ENCODE assay signal across 27 cellular contexts in the genomic region with DNA sequence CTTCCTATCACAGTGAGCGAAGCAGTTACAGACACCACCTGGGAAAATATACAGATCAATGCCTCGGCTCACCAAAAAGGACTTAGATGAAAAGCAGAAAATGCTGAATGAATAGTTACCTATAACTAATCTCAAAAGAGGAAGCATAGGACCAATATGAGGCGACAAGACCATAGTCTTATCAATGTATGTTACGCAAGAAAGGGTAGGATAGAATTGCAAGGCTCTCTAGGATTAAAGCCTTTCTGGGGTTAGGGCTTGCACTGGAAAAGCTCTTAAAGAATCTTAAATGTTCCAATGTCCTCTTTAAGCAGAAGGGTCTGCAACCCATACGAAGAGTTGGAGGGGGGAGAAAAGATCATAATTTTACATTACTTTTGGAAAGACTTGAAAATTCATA.
"Had no signal": no experiment of that assay in that cellular context is flagged by ENCODE, and none has a peak within 500 bp of the region (broad histone marks: within the 10 kb centered on the region; RNA-seq: fewer than 3 reads in every experiment).

No MANE protein-coding gene starts in this region.

- H3K4me3 ChIP-seq: coronary artery, dorsolateral prefrontal cortex had no signal

- DNase-seq: activated CD4-positive, alpha-beta memory T cell treated with anti-CD3 and anti-CD28 coated beads for 36 hours; activated CD4-positive, alpha-beta T cell treated with anti-CD3 and anti-CD28 coated beads for 36 hours; activated CD4-positive, alpha-beta T cell treated with anti-CD3 and anti-CD28 coated beads, Interleukin-2, amount 10 ng/mL, durations not matched to agents 24 days and 14 days; activated CD4-positive, CD25-positive, alpha-beta regulatory T cell treated with anti-CD3 and anti-CD28 coated beads, Interleukin-2, amount 50 U/mL, for 72 hours; activated CD8-positive, alpha-beta memory T cell treated with anti-CD3 and anti-CD28 coated beads, Interleukin-2, amount 10 ng/mL, durations not matched to agents 7 days and 5 days; activated CD8-positive, alpha-beta memory T cell treated with anti-CD3 and anti-CD28 coated beads, Interleukin-2, amount 50 U/mL, for 4 hours; activated CD8-positive, alpha-beta T cell treated with anti-CD3 and anti-CD28 coated beads, Interleukin-2, amount 10 ng/mL, durations not matched to agents 7 days and 5 days; activated effector memory CD4-positive, alpha-beta T cell treated with Interleukin-2 at 50 U/mL for 16 hours; activated gamma-delta T cell treated with Interleukin-2 at 50 U/mL for 16 hours; activated naive CD4-positive, alpha-beta T cell treated with anti-CD3 and anti-CD28 coated beads, Interleukin-2, amount 50 U/mL, for 16 hours; activated naive CD4-positive, alpha-beta T cell treated with Interleukin-2 at 50 U/mL for 16 hours; activated T-cell treated with anti-CD3 and anti-CD28 coated beads, Interleukin-2, amount 50 U/mL, for 4 hours; amniotic stem cell; anterior cingulate cortex; brain microvascular endothelial cell; dorsolateral prefrontal cortex; effector memory CD4-positive, alpha-beta T cell; endodermal cell; foreskin fibroblast; head of caudate nucleus; hippocampal formation; T-helper 2 cell had no signal

- ATAC-seq: activated CD4-positive, alpha-beta T cell treated with anti-CD3 and anti-CD28 coated beads for 36 hours; activated CD8-positive, alpha-beta memory T cell treated with anti-CD3 and anti-CD28 coated beads, Interleukin-2, amount 10 ng/mL, durations not matched to agents 7 days and 5 days; activated CD8-positive, alpha-beta T cell treated with anti-CD3 and anti-CD28 coated beads, Interleukin-2, amount 10 ng/mL, durations not matched to agents 7 days and 5 days; activated T-cell treated with anti-CD3 and anti-CD28 coated beads, Interleukin-2, amount 50 U/mL, for 4 hours; activated T-helper 17 cell treated with anti-CD3 and anti-CD28 coated beads, Interleukin-2, amount 50 U/mL, for 72 hours; esophagus mucosa; WTC11 had no signal

- H3K27me3 ChIP-seq: brain microvascular endothelial cell, dorsolateral prefrontal cortex had no signal

- H3K27ac ChIP-seq: brain microvascular endothelial cell, coronary artery, dorsolateral prefrontal cortex, VCaP had no signal
